In the genomic region with DNA sequence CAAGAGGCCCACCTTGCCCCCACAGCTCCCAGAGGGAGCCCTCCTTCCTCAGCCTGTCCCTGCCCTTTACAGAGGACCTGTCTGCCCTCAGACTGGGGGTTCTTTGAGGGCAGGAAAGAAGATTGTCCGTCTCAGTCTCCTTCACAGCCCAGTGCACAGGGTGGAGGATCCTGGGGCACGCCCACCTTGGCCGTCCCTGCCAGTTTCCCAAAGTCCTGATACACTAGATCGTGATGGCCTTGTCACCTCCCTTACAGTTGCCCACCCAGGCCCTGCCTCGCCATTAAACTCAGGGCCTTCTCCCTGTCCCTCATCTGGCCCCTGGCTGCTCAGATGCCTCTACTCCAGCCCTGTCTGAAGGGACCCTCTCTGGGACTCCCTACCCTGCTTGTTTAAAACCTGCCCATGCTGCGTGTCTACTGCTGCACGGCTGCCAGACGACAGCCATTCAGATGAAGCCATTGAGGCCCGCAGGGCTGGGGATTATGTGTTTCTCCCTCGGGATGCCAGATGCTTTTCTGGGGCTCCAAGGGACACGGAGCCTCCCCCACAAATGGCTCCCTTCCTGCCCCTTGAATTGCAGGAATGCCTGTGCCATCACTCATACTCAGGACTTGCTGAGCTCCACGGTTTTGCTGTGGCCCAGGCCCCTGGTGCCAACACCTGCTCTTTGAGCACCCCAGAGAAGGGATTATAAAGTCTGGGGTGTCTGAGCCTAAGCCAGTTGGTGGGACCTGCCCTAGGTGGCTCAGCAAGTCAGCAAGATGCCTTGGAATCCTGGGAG, we compare ENCODE assay signal across 14 cellular contexts. TPM values are rescaled to one million over a fixed set of nuclear protein-coding genes. Genes with fewer than 3 reads are reported as not detected.
A peak's percentile ranks its signal among the peaks of the same experiment; 100 is the strongest.
DNase-seq lines count a peak whose midpoint lies in the region; ATAC-seq and TF ChIP-seq lines count a peak whose summit lies in the region.
"Had no signal": no experiment of that assay in that cellular context is flagged by ENCODE, and none has a peak within 500 bp of the region (broad histone marks: within the 10 kb centered on the region; RNA-seq: fewer than 3 reads in every experiment).

No MANE protein-coding gene starts in this region.

- H3K4me1 Mint-ChIP-seq in effector memory CD8-positive, alpha-beta T cell (ENCODE audit: low read depth in 2 of 2): no peaks in the 10 kb centered on the region
- H3K4me1 Mint-ChIP-seq: activated CD4-positive, alpha-beta T cell treated with anti-CD3 and anti-CD28 coated beads for 36 hours; activated naive CD8-positive, alpha-beta T cell treated with anti-CD3 and anti-CD28 coated beads, Interleukin-2, amount 10 ng/mL, durations not matched to agents 7 days and 5 days; CD14-positive monocyte; immature natural killer cell had no signal

- H3K4me3 Mint-ChIP-seq in effector memory CD8-positive, alpha-beta T cell: no peak overlapping the region
- H3K4me3 Mint-ChIP-seq: activated CD4-positive, alpha-beta T cell treated with anti-CD3 and anti-CD28 coated beads for 36 hours; activated naive CD8-positive, alpha-beta T cell treated with anti-CD3 and anti-CD28 coated beads, Interleukin-2, amount 10 ng/mL, durations not matched to agents 7 days and 5 days; CD14-positive monocyte had no signal

- DNase-seq in H7 (peak; percentile 31), body of pancreas (peak in 1 of 4 donors; percentile 8), mucosa of gallbladder (ENCODE audit: low spot score) (peak; percentile 7)
- DNase-seq in effector memory CD8-positive, alpha-beta T cell: no peak
- no peak for DNase-seq in activated naive CD4-positive, alpha-beta T cell (lab: John Stamatoyannopoulos, UW)
- no peak for DNase-seq in activated CD4-positive, alpha-beta T cell treated with anti-CD3 and anti-CD28 coated beads for 1 hour
- DNase-seq: activated CD4-positive, alpha-beta T cell treated with anti-CD3 and anti-CD28 coated beads for 36 hours; activated naive CD8-positive, alpha-beta T cell treated with anti-CD3 and anti-CD28 coated beads, Interleukin-2, amount 10 ng/mL, durations not matched to agents 7 days and 5 days; immature natural killer cell; NCI-H2107 had no signal

- no peaks in the 10 kb centered on the region for H3K9me3 Mint-ChIP-seq in effector memory CD8-positive, alpha-beta T cell
- H3K9me3 Mint-ChIP-seq: activated naive CD8-positive, alpha-beta T cell treated with anti-CD3 and anti-CD28 coated beads, Interleukin-2, amount 10 ng/mL, durations not matched to agents 7 days and 5 days; CD14-positive monocyte; immature natural killer cell had no signal

- no peaks in the 10 kb centered on the region for H3K27me3 ChIP-seq in H7 (ENCODE audit: control insufficient read depth, insufficient read depth, low read length)
- no peaks in the 10 kb centered on the region for H3K27me3 ChIP-seq in body of pancreas

- TF ChIP-seq POLR2A in body of pancreas (IDR thresholded peaks at IDR 0.05): no peak

- H3K4me1 ChIP-seq in body of pancreas: peaks cover 92% of the 10 kb centered on the region

- no peak for TF ChIP-seq CTCF in 22Rv1 (IDR thresholded peaks at IDR 0.05)
- no peak for TF ChIP-seq CTCF in body of pancreas (IDR thresholded peaks at IDR 0.05)

- intact Hi-C loops in body of pancreas (cut with DNase I): no loop called here

- H3K9me3 ChIP-seq in body of pancreas: no peaks in the 10 kb centered on the region

- no peak overlapping the region for H3K27ac Mint-ChIP-seq in effector memory CD8-positive, alpha-beta T cell
- H3K27ac Mint-ChIP-seq: activated CD4-positive, alpha-beta T cell treated with anti-CD3 and anti-CD28 coated beads for 36 hours; activated naive CD8-positive, alpha-beta T cell treated with anti-CD3 and anti-CD28 coated beads, Interleukin-2, amount 10 ng/mL, durations not matched to agents 7 days and 5 days; immature natural killer cell had no signal

- H3K27me3 Mint-ChIP-seq in effector memory CD8-positive, alpha-beta T cell: peaks cover 0 to 3% of the 10 kb centered on the region in 2 donors
- H3K27me3 Mint-ChIP-seq: activated CD4-positive, alpha-beta T cell treated with anti-CD3 and anti-CD28 coated beads for 36 hours had no signal

- H3K27ac ChIP-seq in 22Rv1: peak overlapping the region; percentile 44
- peak overlapping the region; percentile 69 to 87 (median 72) for H3K27ac ChIP-seq in body of pancreas

- no peaks in the 10 kb centered on the region for H3K36me3 Mint-ChIP-seq in effector memory CD8-positive, alpha-beta T cell (ENCODE audit: insufficient read depth)
- H3K36me3 Mint-ChIP-seq: activated naive CD8-positive, alpha-beta T cell treated with anti-CD3 and anti-CD28 coated beads, Interleukin-2, amount 10 ng/mL, durations not matched to agents 7 days and 5 days; CD14-positive monocyte; immature natural killer cell had no signal

- 65 to 83% methylated on average over 4 to 12 of the region's 12 CpGs for WGBS in body of pancreas, 2 donors

- H3K36me3 ChIP-seq in H7 (replicated peaks; ENCODE audit: control insufficient read depth, insufficient read depth, low read length) (no peaks in the 10 kb centered on the region), body of pancreas (replicated peaks in 1 of 2; ENCODE audit: insufficient read depth in 1 of 2, low read depth in 2 of 2) (no peaks in the 10 kb centered on the region)

- peak; percentile 2 for ATAC-seq in body of pancreas
- ATAC-seq in esophagus mucosa: no peak
- no peak for ATAC-seq in effector memory CD8-positive, alpha-beta T cell (replicated peaks)
- ATAC-seq: activated CD4-positive, alpha-beta T cell treated with anti-CD3 and anti-CD28 coated beads for 36 hours had no signal

- H3K4me3 ChIP-seq in H7 (ENCODE audit: insufficient read depth, low read depth, low read length) (no peak overlapping the region), body of pancreas (no peak overlapping the region)

RNA-seq across cellular contexts. Expression of gene ACSBG1, which starts 27.8 kb away (rescaled TPM):
- 2.7 and 3.9 TPM in 2 replicates for total RNA-seq in H7 (2014; rRNA removed; shearing (Covaris generic))
- total RNA-seq in body of pancreas (not detected), mucosa of gallbladder (0.83 TPM), esophagus mucosa (not detected)
- total RNA-seq: omental fat pad had no signal

RNA-seq across cellular contexts. Expression of gene IDH3A, which starts 57.4 kb away (rescaled TPM):
- total RNA-seq in H7 (2014; rRNA removed; shearing (Covaris generic)): 27.4 and 30.4 TPM in 2 replicates
- 10 to 100 TPM; 17.8 to 39.7 TPM for total RNA-seq in body of pancreas
- 52.3 TPM for total RNA-seq in mucosa of gallbladder
- total RNA-seq in esophagus mucosa: 99.2 TPM

RNA-seq across cellular contexts. Expression of gene DNAJA4, which starts 57.8 kb away (rescaled TPM):
- total RNA-seq in H7 (2014; rRNA removed; shearing (Covaris generic)): 0.03 and 0.11 TPM in 2 replicates
- total RNA-seq in body of pancreas (1 to 10 TPM; 5.9 to 8.0 TPM), mucosa of gallbladder (36.9 TPM), esophagus mucosa (9.5 TPM)

Comparison
In these comparisons a context has a peak if more than half of its experiments do, and no peak if none do; other contexts are left out.
1. DNase-seq: peak in H7 (single experiment) and mucosa of gallbladder (single experiment); none in effector memory CD8-positive, alpha-beta T cell (0 of 3), activated naive CD4-positive, alpha-beta T cell (0 of 4) and activated CD4-positive, alpha-beta T cell treated with anti-CD3 and anti-CD28 coated beads for 1 hour (single experiment).